In genomic region chr10:70472799-70473452, GRCh38 we compare ENCODE assay signal across 1 cellular context.
TF ChIP-seq lines count a peak whose summit lies in the region.

No MANE protein-coding gene starts in this region.

TF ChIP-seq in HepG2, 621 proteins besides CTCF, POLR2A, EP300 and RAD21:
- TF ChIP-seq ZNF629 (CRISPR knock-in tag; conservative IDR thresholded peaks at IDR 0.05) = peak; percentile 65
- TF ChIP-seq GMEB2 (CRISPR knock-in tag; IDR thresholded peaks at IDR 0.05; ENCODE audit: low read depth) = no peak
